In the genomic region with DNA sequence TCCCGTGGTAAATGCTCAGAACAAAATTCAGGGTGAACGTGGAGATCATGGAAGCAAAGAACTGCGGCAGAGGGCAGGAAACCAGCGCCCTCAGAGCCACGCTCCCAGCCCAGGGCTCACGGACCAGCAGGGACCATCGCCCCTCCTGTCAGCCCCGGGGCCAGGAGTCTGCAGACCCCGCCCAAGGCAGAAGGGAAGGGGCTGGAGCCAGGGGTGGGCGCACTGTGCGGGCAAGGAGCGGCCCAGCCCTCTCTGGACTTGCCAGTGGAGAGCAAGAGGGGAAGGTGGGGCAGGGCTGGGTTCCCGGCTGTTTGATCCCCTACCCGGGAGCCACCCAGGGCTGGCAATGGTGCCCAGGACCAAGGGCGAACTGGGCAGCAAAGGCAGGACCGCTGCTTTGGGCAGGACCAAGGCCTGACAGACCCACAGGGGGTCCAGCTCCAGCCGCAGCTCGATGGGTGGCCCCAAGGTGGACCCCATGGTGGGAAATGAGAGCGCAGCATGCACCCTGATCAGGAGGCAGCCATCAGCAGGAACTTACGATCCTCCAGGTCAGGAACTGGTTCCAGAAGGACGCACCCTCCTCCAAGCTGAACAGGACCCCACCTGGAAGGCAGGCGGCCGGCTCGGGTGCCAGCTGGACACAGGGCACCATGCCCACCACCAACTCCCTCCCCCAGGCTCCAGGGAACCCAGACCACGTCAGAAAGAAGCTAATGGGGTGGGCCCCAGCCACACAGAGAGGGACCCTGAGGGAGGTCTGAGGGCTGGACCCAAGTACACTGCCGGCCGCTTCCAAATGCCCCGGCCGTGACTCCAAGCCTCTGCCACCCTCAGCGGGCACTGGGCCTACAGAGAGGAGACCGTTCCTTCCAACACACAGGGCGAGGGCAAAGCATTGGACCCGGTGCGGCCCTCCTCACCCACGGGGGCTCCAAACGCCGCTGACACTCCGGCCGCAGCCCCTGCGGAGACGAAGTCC, we compare ENCODE assay signal across 21 cellular contexts. TPM values are rescaled to one million over a fixed set of nuclear protein-coding genes. Genes with fewer than 3 reads are reported as not detected.
DNase-seq lines count a peak whose midpoint lies in the region; ATAC-seq and TF ChIP-seq lines count a peak whose summit lies in the region.
"Had no signal": no experiment of that assay in that cellular context is flagged by ENCODE, and none has a peak within 500 bp of the region (broad histone marks: within the 10 kb centered on the region; RNA-seq: fewer than 3 reads in every experiment).

No MANE protein-coding gene starts in this region.

- DNase-seq in natural killer cell treated with Interleukin-12 subunit alpha and Interleukin-12 subunit beta and Interleukin-15 and Interleukin-18, amount 100 ng/mL, for 72 hours (ENCODE audit: low spot score): peak; percentile 54
- DNase-seq in natural killer cell: no peak
- DNase-seq in neuronal stem cell (ENCODE audit: low spot score): no peak
- DNase-seq in GM13977 (ENCODE audit: low spot score): no peak
- no peak for DNase-seq in gastrocnemius medialis
- DNase-seq: 8988T; ACHN; AML-193; Caco-2; CD4-positive, CD25-positive, alpha-beta regulatory T cell; DMS153; DND-41; H9 had no signal

- H3K27ac ChIP-seq in neuronal stem cell (replicated peaks; ENCODE audit: low read length): no peak overlapping the region
- no peak overlapping the region for H3K27ac ChIP-seq in gastrocnemius medialis
- H3K27ac ChIP-seq: A549, C4-2B had no signal

- peak overlapping the region; percentile 39 for H2BK5ac ChIP-seq in neuronal stem cell (ENCODE audit: low read length)

- no peaks in the 10 kb centered on the region for H3K27me3 ChIP-seq in neuronal stem cell (ENCODE audit: control insufficient read depth in 3 of 3, insufficient read depth in 3 of 3, low read depth in 1 of 3, low read length in 3 of 3)
- no peaks in the 10 kb centered on the region for H3K27me3 ChIP-seq in gastrocnemius medialis
- H3K27me3 ChIP-seq: BE2C had no signal

- no peak overlapping the region for H3K4me2 ChIP-seq in neuronal stem cell (ENCODE audit: insufficient read depth, low read length, poor library complexity, severe bottlenecking)
- H3K4me2 ChIP-seq: A549, GM23338 had no signal

- peaks cover 0 to 7% of the 10 kb centered on the region in 2 donors for H3K4me1 Mint-ChIP-seq in natural killer cell treated with Interleukin-12 subunit alpha and Interleukin-12 subunit beta and Interleukin-15 and Interleukin-18, amount 100 ng/mL, for 72 hours (ENCODE audit: low read depth in 2 of 2)
- H3K4me1 Mint-ChIP-seq in natural killer cell (peaks cover 0 to 1% of the 10 kb centered on the region in 2 donors), IgD-negative memory B cell (peaks cover 5 to 10% (median 9%) of the 10 kb centered on the region in 3 donors)
- H3K4me1 Mint-ChIP-seq: GM23338, H9 had no signal

- no peak overlapping the region for H4K8ac ChIP-seq in neuronal stem cell (ENCODE audit: low read depth, low read length)

- no peak overlapping the region for H3K9ac ChIP-seq in neuronal stem cell (ENCODE audit: low read depth, low read length, poor library complexity)

- no peak overlapping the region for H2BK15ac ChIP-seq in neuronal stem cell (ENCODE audit: low read length)

- no peaks in the 10 kb centered on the region for H3K36me3 Mint-ChIP-seq in natural killer cell treated with Interleukin-12 subunit alpha and Interleukin-12 subunit beta and Interleukin-15 and Interleukin-18, amount 100 ng/mL, for 72 hours
- H3K36me3 Mint-ChIP-seq in natural killer cell (no peaks in the 10 kb centered on the region), IgD-negative memory B cell (peaks cover 2% of the 10 kb centered on the region)

- in situ Hi-C loops in GM13977 (cut with MboI; ENCODE audit: low pct_unique_long_range_greater_than_20kb, low sequenced_read_pairs, unreplicated experiment): no loop called here
- in situ Hi-C loops in gastrocnemius medialis (cut with MboI; ENCODE audit: low sequenced_read_pairs in 4 of 4): no loop called here

- H3K36me3 ChIP-seq in neuronal stem cell (replicated peaks in 1 of 2; ENCODE audit: control insufficient read depth in 2 of 2, insufficient read depth in 2 of 2, low read length in 2 of 2) (peaks cover 23 to 76% of the 10 kb centered on the region in 2 donors), gastrocnemius medialis (peaks cover 0 to 79% of the 10 kb centered on the region in 2 donors)

- H3K27me3 Mint-ChIP-seq in natural killer cell treated with Interleukin-12 subunit alpha and Interleukin-12 subunit beta and Interleukin-15 and Interleukin-18, amount 100 ng/mL, for 72 hours: no peaks in the 10 kb centered on the region
- H3K27me3 Mint-ChIP-seq in natural killer cell (ENCODE audit: low read depth in 2 of 2): no peaks in the 10 kb centered on the region
- no peaks in the 10 kb centered on the region for H3K27me3 Mint-ChIP-seq in IgD-negative memory B cell
- H3K27me3 Mint-ChIP-seq: CD4-positive, CD25-positive, alpha-beta regulatory T cell had no signal

- no peak overlapping the region for H3K27ac Mint-ChIP-seq in natural killer cell treated with Interleukin-12 subunit alpha and Interleukin-12 subunit beta and Interleukin-15 and Interleukin-18, amount 100 ng/mL, for 72 hours
- H3K27ac Mint-ChIP-seq in natural killer cell: no peak overlapping the region
- peak overlapping the region in 2 of 3 donors; percentile 50 to 51 for H3K27ac Mint-ChIP-seq in IgD-negative memory B cell
- H3K27ac Mint-ChIP-seq: CD4-positive, CD25-positive, alpha-beta regulatory T cell; CD8-positive, alpha-beta T cell; GM23338; H9 had no signal

- no peaks in the 10 kb centered on the region for H3K9me3 ChIP-seq in neuronal stem cell (replicated peaks in 1 of 2; ENCODE audit: control insufficient read depth in 2 of 2, insufficient read depth in 1 of 2, low read depth in 1 of 2, low read length in 2 of 2)
- H3K9me3 ChIP-seq in gastrocnemius medialis: no peaks in the 10 kb centered on the region
- H3K9me3 ChIP-seq: A549, BE2C, Caco-2 had no signal

- H3K4me1 ChIP-seq in neuronal stem cell (ENCODE audit: control insufficient read depth in 2 of 2, insufficient read depth in 1 of 2, low read depth in 1 of 2, low read length in 2 of 2): no peaks in the 10 kb centered on the region
- H3K4me1 ChIP-seq in gastrocnemius medialis: no peaks in the 10 kb centered on the region
- H3K4me1 ChIP-seq: A549, BE2C, Caco-2 had no signal

- no peak overlapping the region for H3K4me3 Mint-ChIP-seq in natural killer cell treated with Interleukin-12 subunit alpha and Interleukin-12 subunit beta and Interleukin-15 and Interleukin-18, amount 100 ng/mL, for 72 hours
- no peak overlapping the region for H3K4me3 Mint-ChIP-seq in natural killer cell
- H3K4me3 Mint-ChIP-seq in IgD-negative memory B cell: peak overlapping the region in 1 of 4 donors; percentile 52
- H3K4me3 Mint-ChIP-seq: CD4-positive, CD25-positive, alpha-beta regulatory T cell; CD8-positive, alpha-beta T cell; GM23338; H9 had no signal

- no peak for TF ChIP-seq POLR2A in gastrocnemius medialis (IDR thresholded peaks at IDR 0.05)

- peak overlapping the region; percentile 21 for H3K14ac ChIP-seq in neuronal stem cell (ENCODE audit: low read length)

- intact Hi-C loops in natural killer cell (cut with micrococcal nuclease): no loop called here
- intact Hi-C loops in gastrocnemius medialis (cut with DNase I; ENCODE audit: low total_unique reads): no loop called here

- no peak overlapping the region for H2BK12ac ChIP-seq in neuronal stem cell (ENCODE audit: low read length)

- no peak overlapping the region for H2AFZ ChIP-seq in neuronal stem cell (ENCODE audit: low read length)
- H2AFZ ChIP-seq: GM23338 had no signal

- H2AK5ac ChIP-seq in neuronal stem cell (ENCODE audit: low read depth, low read length): no peak overlapping the region

- no peak overlapping the region for H2BK120ac ChIP-seq in neuronal stem cell (ENCODE audit: low read depth, low read length)

- H3K9me3 Mint-ChIP-seq in natural killer cell treated with Interleukin-12 subunit alpha and Interleukin-12 subunit beta and Interleukin-15 and Interleukin-18, amount 100 ng/mL, for 72 hours: no peaks in the 10 kb centered on the region
- H3K9me3 Mint-ChIP-seq in natural killer cell: no peaks in the 10 kb centered on the region
- no peaks in the 10 kb centered on the region for H3K9me3 Mint-ChIP-seq in IgD-negative memory B cell
- H3K9me3 Mint-ChIP-seq: CD8-positive, alpha-beta T cell; GM23338; H9 had no signal

- H3K79me1 ChIP-seq in neuronal stem cell (ENCODE audit: low read depth, low read length): peaks cover 3% of the 10 kb centered on the region

- TF ChIP-seq CTCF in natural killer cell (IDR thresholded peaks at IDR 0.05) (no peak), GM13977 (IDR thresholded peaks at IDR 0.05; ENCODE audit: extremely low read depth, insufficient read depth, missing control alignments) (no peak), gastrocnemius medialis (IDR thresholded peaks at IDR 0.05 in 4 of 5, conservative IDR thresholded peaks at IDR 0.05 in 1 of 5) (no peak)

- H3K4ac ChIP-seq in neuronal stem cell (ENCODE audit: low read length): no peak overlapping the region

- no peak for ATAC-seq in natural killer cell treated with Interleukin-12 subunit alpha and Interleukin-12 subunit beta and Interleukin-15 and Interleukin-18, amount 100 ng/mL, for 72 hours
- ATAC-seq in natural killer cell (no peak), gastrocnemius medialis (no peak)
- ATAC-seq: A549; CD8-positive, alpha-beta T cell; GM23338; HCT116 had no signal

- no peak overlapping the region for H3K23ac ChIP-seq in neuronal stem cell (ENCODE audit: low read depth, low read length, poor library complexity)

- H3K18ac ChIP-seq in neuronal stem cell (ENCODE audit: low read length): no peak overlapping the region

- H4K91ac ChIP-seq in neuronal stem cell (ENCODE audit: low read depth, low read length, poor library complexity): no peak overlapping the region

- H3K4me3 ChIP-seq in neuronal stem cell (ENCODE audit: low read length in 2 of 2) (no peak overlapping the region), gastrocnemius medialis (no peak overlapping the region)
- H3K4me3 ChIP-seq: A549, GM23338 had no signal

- no CpG with 5 or more reads among the region's 41 CpGs for WGBS in neuronal stem cell (ENCODE audit: extremely low coverage in 2 of 2, insufficient read length in 2 of 2, insufficient replicate concordance in 1 of 2), 2 donors

RNA-seq across cellular contexts. Expression of gene CCDC154, which starts 11.1 kb away (rescaled TPM):
- 1 to 10 TPM in 1 of 2 donors, under 1 TPM in 1; 0.38 to 3.6 TPM for total RNA-seq in natural killer cell treated with Interleukin-12 subunit alpha and Interleukin-12 subunit beta and Interleukin-15 and Interleukin-18, amount 100 ng/mL, for 72 hours
- total RNA-seq in natural killer cell: 1 to 10 TPM in 2 of 3 donors, under 1 TPM in 1; 0.88 to 1.8 (median 1.6) TPM
- polyA plus RNA-seq in IgD-negative memory B cell: 1.5 TPM
- polyA plus RNA-seq in neuronal stem cell (2013, experiment 1 of 2): 0.86 TPM
- polyA plus RNA-seq in neuronal stem cell (2013, experiment 2 of 2): 1.2 TPM
- total RNA-seq in gastrocnemius medialis: under 1 TPM in 1 of 4 donors, not detected in 3; 0.40 TPM
- total RNA-seq: GM23338, H4 had no signal
- polyA plus RNA-seq: CD4-positive, CD25-positive, alpha-beta regulatory T cell had no signal

RNA-seq across cellular contexts. Expression of gene CLCN7, which starts 19.3 kb away (rescaled TPM):
- total RNA-seq in natural killer cell treated with Interleukin-12 subunit alpha and Interleukin-12 subunit beta and Interleukin-15 and Interleukin-18, amount 100 ng/mL, for 72 hours: 10 to 100 TPM; 52.2 to 73.5 TPM
- total RNA-seq in natural killer cell (100 to 1,000 TPM; 117 to 125 (median 118) TPM), gastrocnemius medialis (10 to 100 TPM; 24.8 to 45.8 (median 38.4) TPM)
- 102 TPM for polyA plus RNA-seq in IgD-negative memory B cell
- polyA plus RNA-seq in neuronal stem cell (2013, experiment 1 of 2): 32.7 TPM
- 28.0 TPM for polyA plus RNA-seq in neuronal stem cell (2013, experiment 2 of 2)

RNA-seq across cellular contexts. Expression of gene PERCC1, which starts 24.6 kb away (rescaled TPM):
- 1 to 10 TPM in 1 of 2 donors, under 1 TPM in 1; 0.98 to 1.2 TPM for total RNA-seq in natural killer cell treated with Interleukin-12 subunit alpha and Interleukin-12 subunit beta and Interleukin-15 and Interleukin-18, amount 100 ng/mL, for 72 hours
- total RNA-seq in natural killer cell (under 1 TPM; 0.68 to 0.96 (median 0.83) TPM), gastrocnemius medialis (not detected)
- polyA plus RNA-seq in IgD-negative memory B cell: not detected
- polyA plus RNA-seq in neuronal stem cell (2013, experiment 1 of 2): not detected
- not detected for polyA plus RNA-seq in neuronal stem cell (2013, experiment 2 of 2)
- total RNA-seq: CD4-positive, CD25-positive, alpha-beta regulatory T cell; GM23338; H4; H9 had no signal
- polyA plus RNA-seq: A549; CD4-positive, CD25-positive, alpha-beta regulatory T cell; GM23338 had no signal

RNA-seq across cellular contexts. Expression of gene PTX4, which starts 33.3 kb away (rescaled TPM):
- under 1 TPM in 1 of 2 donors, not detected in 1; 0.39 TPM for total RNA-seq in natural killer cell treated with Interleukin-12 subunit alpha and Interleukin-12 subunit beta and Interleukin-15 and Interleukin-18, amount 100 ng/mL, for 72 hours
- total RNA-seq in natural killer cell (under 1 TPM in 1 of 3 donors, not detected in 2; 0.31 TPM), gastrocnemius medialis (under 1 TPM in 1 of 4 donors, not detected in 3; 0.41 TPM)
- polyA plus RNA-seq in IgD-negative memory B cell: not detected
- not detected for polyA plus RNA-seq in neuronal stem cell (2013, experiment 1 of 2)
- not detected for polyA plus RNA-seq in neuronal stem cell (2013, experiment 2 of 2)
- total RNA-seq: Caco-2; CD4-positive, CD25-positive, alpha-beta regulatory T cell; CD8-positive, alpha-beta T cell; GM23338; H4; H9 had no signal
- polyA plus RNA-seq: A549; CD4-positive, CD25-positive, alpha-beta regulatory T cell; GM23338 had no signal

RNA-seq across cellular contexts. Expression of gene UQCC4, which starts 34.9 kb away (rescaled TPM):
- 10 to 100 TPM; 18.4 to 31.1 TPM for total RNA-seq in natural killer cell treated with Interleukin-12 subunit alpha and Interleukin-12 subunit beta and Interleukin-15 and Interleukin-18, amount 100 ng/mL, for 72 hours
- total RNA-seq in natural killer cell: 10 to 100 TPM; 10.9 to 13.6 (median 11.5) TPM
- polyA plus RNA-seq in IgD-negative memory B cell: 37.0 TPM
- polyA plus RNA-seq in neuronal stem cell (2013, experiment 1 of 2): 15.5 TPM
- polyA plus RNA-seq in neuronal stem cell (2013, experiment 2 of 2): 14.7 TPM
- total RNA-seq in gastrocnemius medialis: 10 to 100 TPM; 11.3 to 33.0 (median 20.9) TPM

Comparison
In these comparisons a context has a peak if more than half of its experiments do, and no peak if none do; other contexts are left out.
1. H3K27ac Mint-ChIP-seq: peak in IgD-negative memory B cell (2 of 3); none in natural killer cell treated with Interleukin-12 subunit alpha and Interleukin-12 subunit beta and Interleukin-15 and Interleukin-18, amount 100 ng/mL, for 72 hours (0 of 2) and natural killer cell (0 of 2).